ENCODE assay signal across 33 cellular contexts in genomic region chr10:83848696-83849095, GRCh38.
"Had no signal": no experiment of that assay in that cellular context is flagged by ENCODE, and none has a peak within 500 bp of the region (broad histone marks: within the 10 kb centered on the region; RNA-seq: fewer than 3 reads in every experiment).

No MANE protein-coding gene starts in this region.

- H3K27ac ChIP-seq: body of pancreas, brain microvascular endothelial cell, cardiac muscle cell, VCaP had no signal

- H3K4me1 ChIP-seq: body of pancreas had no signal

- DNase-seq: activated B cell treated with CpG ODN at 0.5 μM for 24 hours; activated CD4-positive, alpha-beta memory T cell treated with anti-CD3 and anti-CD28 coated beads for 36 hours; activated CD4-positive, alpha-beta T cell treated with anti-CD3 and anti-CD28 coated beads for 4 hours; activated CD4-positive, alpha-beta T cell treated with anti-CD3 and anti-CD28 coated beads, Interleukin-2, amount 10 ng/mL, durations not matched to agents 24 days and 14 days; activated CD4-positive, alpha-beta T cell treated with anti-CD3 and anti-CD28 coated beads, Interleukin-2, amount 50 U/mL, for 1 hour; activated CD4-positive, alpha-beta T cell treated with anti-CD3 and anti-CD28 coated beads, Interleukin-2, amount 50 U/mL, for 4 hours; activated CD4-positive, CD25-positive, alpha-beta regulatory T cell treated with anti-CD3 and anti-CD28 coated beads, Interleukin-2, amount 50 U/mL, for 72 hours; activated CD8-positive, alpha-beta memory T cell treated with anti-CD3 and anti-CD28 coated beads, Interleukin-2, amount 50 U/mL, for 4 hours; activated CD8-positive, alpha-beta T cell treated with anti-CD3 and anti-CD28 coated beads for 36 hours; activated effector memory CD4-positive, alpha-beta T cell treated with anti-CD3 and anti-CD28 coated beads, Interleukin-2, amount 50 U/mL, for 16 hours; activated gamma-delta T cell treated with Interleukin-2 at 50 U/mL for 16 hours; activated naive CD4-positive, alpha-beta T cell; activated naive CD4-positive, alpha-beta T cell treated with anti-CD3 and anti-CD28 coated beads for 36 hours; activated naive CD4-positive, alpha-beta T cell treated with anti-CD3 and anti-CD28 coated beads, Interleukin-2, amount 50 U/mL, for 16 hours; activated naive CD8-positive, alpha-beta T cell treated with anti-CD3 and anti-CD28 coated beads for 36 hours; activated T-cell treated with anti-CD3 and anti-CD28 coated beads for 4 hours; activated T-cell treated with anti-CD3 and anti-CD28 coated beads, Interleukin-2, amount 50 U/mL, for 1 hour; activated T-cell treated with anti-CD3 and anti-CD28 coated beads, Interleukin-2, amount 50 U/mL, for 4 hours; activated T-cell treated with anti-CD3 and anti-CD28 coated beads, Interleukin-2, amount 50 U/mL, for 72 hours; amniotic stem cell; aorta; body of pancreas; brain microvascular endothelial cell; caudate nucleus; cerebellar nuclear complex; T-cell; T-helper 17 cell had no signal

- H3K27ac Mint-ChIP-seq: activated B cell treated with CpG ODN at 0.5 μM for 24 hours; activated CD4-positive, alpha-beta memory T cell treated with anti-CD3 and anti-CD28 coated beads for 36 hours; activated CD4-positive, alpha-beta T cell treated with anti-CD3 and anti-CD28 coated beads, Interleukin-2, amount 10 ng/mL, durations not matched to agents 24 days and 14 days; activated CD8-positive, alpha-beta T cell treated with anti-CD3 and anti-CD28 coated beads for 36 hours; activated naive CD4-positive, alpha-beta T cell treated with anti-CD3 and anti-CD28 coated beads for 36 hours; activated naive CD4-positive, alpha-beta T cell treated with anti-CD3 and anti-CD28 coated beads, Interleukin-2, amount 50 U/mL, for 72 hours; activated naive CD8-positive, alpha-beta T cell treated with anti-CD3 and anti-CD28 coated beads for 36 hours; activated T-cell treated with anti-CD3 and anti-CD28 coated beads, Interleukin-2, amount 50 U/mL, for 72 hours; activated T-helper 1 cell treated with anti-CD3 and anti-CD28 coated beads, Interleukin-12 subunit alpha, Interleukin-12 subunit beta, Interleukin-2, Interleukin-4 antibody, amounts not matched to agents 30 ng/mL and 10 ng/mL and 1 ng/mL, durations not matched to agents 14 hours and 24 hours and 36 hours; activated T-helper 17 cell treated with anti-CD3 and anti-CD28 coated beads, Interleukin-2, amount 50 U/mL, for 72 hours; T-cell; T-helper 17 cell had no signal

- H3K27me3 ChIP-seq: body of pancreas, brain microvascular endothelial cell, cardiac muscle cell had no signal

- ATAC-seq: activated CD8-positive, alpha-beta T cell treated with anti-CD3 and anti-CD28 coated beads for 36 hours; activated naive CD4-positive, alpha-beta T cell treated with anti-CD3 and anti-CD28 coated beads, Interleukin-2, amount 50 U/mL, for 72 hours; activated T-cell treated with anti-CD3 and anti-CD28 coated beads, Interleukin-2, amount 50 U/mL, for 4 hours; activated T-cell treated with anti-CD3 and anti-CD28 coated beads, Interleukin-2, amount 50 U/mL, for 72 hours; activated T-helper 17 cell treated with anti-CD3 and anti-CD28 coated beads, Interleukin-2, amount 50 U/mL, for 72 hours; body of pancreas; T-cell; T-helper 17 cell had no signal

- H3K9me3 Mint-ChIP-seq: activated CD4-positive, alpha-beta memory T cell treated with anti-CD3 and anti-CD28 coated beads for 36 hours; activated CD4-positive, alpha-beta T cell treated with anti-CD3 and anti-CD28 coated beads, Interleukin-2, amount 10 ng/mL, durations not matched to agents 24 days and 14 days; activated CD8-positive, alpha-beta T cell treated with anti-CD3 and anti-CD28 coated beads for 36 hours; activated T-cell treated with anti-CD3 and anti-CD28 coated beads, Interleukin-2, amount 50 U/mL, for 4 hours; activated T-helper 1 cell treated with anti-CD3 and anti-CD28 coated beads, Interleukin-12 subunit alpha, Interleukin-12 subunit beta, Interleukin-2, Interleukin-4 antibody, amounts not matched to agents 30 ng/mL and 10 ng/mL and 1 ng/mL, durations not matched to agents 14 hours and 24 hours and 36 hours; activated T-helper 17 cell treated with anti-CD3 and anti-CD28 coated beads, Interleukin-2, amount 50 U/mL, for 72 hours; central memory CD8-positive, alpha-beta T cell had no signal

- H3K27me3 Mint-ChIP-seq: activated B cell treated with CpG ODN at 0.5 μM for 24 hours; activated CD4-positive, alpha-beta memory T cell treated with anti-CD3 and anti-CD28 coated beads for 36 hours; activated CD4-positive, alpha-beta T cell treated with anti-CD3 and anti-CD28 coated beads, Interleukin-2, amount 10 ng/mL, durations not matched to agents 24 days and 14 days; activated CD8-positive, alpha-beta T cell treated with anti-CD3 and anti-CD28 coated beads for 36 hours; activated naive CD8-positive, alpha-beta T cell treated with anti-CD3 and anti-CD28 coated beads for 36 hours; activated T-helper 17 cell treated with anti-CD3 and anti-CD28 coated beads, Interleukin-2, amount 50 U/mL, for 72 hours; central memory CD8-positive, alpha-beta T cell; T-helper 17 cell had no signal

- H3K36me3 ChIP-seq: brain microvascular endothelial cell, cardiac muscle cell had no signal

- H3K4me3 ChIP-seq: body of pancreas, cardiac muscle cell had no signal

- H3K4me3 Mint-ChIP-seq: activated B cell treated with CpG ODN at 0.5 μM for 24 hours; activated CD4-positive, alpha-beta memory T cell treated with anti-CD3 and anti-CD28 coated beads for 36 hours; activated CD4-positive, alpha-beta T cell treated with anti-CD3 and anti-CD28 coated beads, Interleukin-2, amount 10 ng/mL, durations not matched to agents 24 days and 14 days; activated CD8-positive, alpha-beta T cell treated with anti-CD3 and anti-CD28 coated beads for 36 hours; activated naive CD4-positive, alpha-beta T cell treated with anti-CD3 and anti-CD28 coated beads for 36 hours; activated naive CD8-positive, alpha-beta T cell treated with anti-CD3 and anti-CD28 coated beads for 36 hours; activated T-cell treated with anti-CD3 and anti-CD28 coated beads, Interleukin-2, amount 50 U/mL, for 4 hours; activated T-cell treated with anti-CD3 and anti-CD28 coated beads, Interleukin-2, amount 50 U/mL, for 72 hours; activated T-helper 1 cell treated with anti-CD3 and anti-CD28 coated beads, Interleukin-12 subunit alpha, Interleukin-12 subunit beta, Interleukin-2, Interleukin-4 antibody, amounts not matched to agents 30 ng/mL and 10 ng/mL and 1 ng/mL, durations not matched to agents 14 hours and 24 hours and 36 hours; activated T-helper 17 cell treated with anti-CD3 and anti-CD28 coated beads, Interleukin-2, amount 50 U/mL, for 72 hours; central memory CD8-positive, alpha-beta T cell; T-cell; T-helper 17 cell had no signal

- H3K4me1 Mint-ChIP-seq: activated B cell treated with CpG ODN at 0.5 μM for 24 hours; activated CD4-positive, alpha-beta T cell treated with anti-CD3 and anti-CD28 coated beads, Interleukin-2, amount 10 ng/mL, durations not matched to agents 24 days and 14 days; activated naive CD8-positive, alpha-beta T cell treated with anti-CD3 and anti-CD28 coated beads for 36 hours; activated T-helper 17 cell treated with anti-CD3 and anti-CD28 coated beads, Interleukin-2, amount 50 U/mL, for 72 hours; central memory CD8-positive, alpha-beta T cell; T-cell; T-helper 17 cell had no signal

- H3K9me3 ChIP-seq: body of pancreas had no signal

- H3K36me3 Mint-ChIP-seq: activated CD4-positive, alpha-beta memory T cell treated with anti-CD3 and anti-CD28 coated beads for 36 hours; activated naive CD4-positive, alpha-beta T cell treated with anti-CD3 and anti-CD28 coated beads, Interleukin-2, amount 50 U/mL, for 72 hours; activated naive CD8-positive, alpha-beta T cell treated with anti-CD3 and anti-CD28 coated beads for 36 hours; T-cell had no signal
